Comparison of ENCODE assay signal across 8 cellular contexts in genomic region chr10:70145666-70146488, GRCh38. TPM values are rescaled to one million over a fixed set of nuclear protein-coding genes. Genes with fewer than 3 reads are reported as not detected.
DNase-seq lines count a peak whose midpoint lies in the region; ATAC-seq and TF ChIP-seq lines count a peak whose summit lies in the region.

No MANE protein-coding gene starts in this region.

- peak overlapping the region; percentile 83 for H3K9ac ChIP-seq in PC-3 (ENCODE audit: low read length)

- peak overlapping the region; percentile 92 for H3K4me3 Mint-ChIP-seq in activated T-helper 1 cell treated with anti-CD3 and anti-CD28 coated beads, Interleukin-12 subunit alpha, Interleukin-12 subunit beta, Interleukin-2, Interleukin-4 antibody, amounts not matched to agents 30 ng/mL and 10 ng/mL and 1 ng/mL, durations not matched to agents 14 hours and 24 hours and 36 hours
- H3K4me3 Mint-ChIP-seq in natural killer cell, result peak overlapping the region; percentile 92

- peak; percentile 54 for ATAC-seq in HG03439 (IDR thresholded peaks at IDR 0.05; ENCODE audit: unreplicated experiment)
- ATAC-seq in PC-3, result peak; percentile 57
- ATAC-seq in natural killer cell, result peak; percentile 58 to 75 (median 66)

- peaks cover 21% of the 10 kb centered on the region for H3K4me1 ChIP-seq in PC-3 (ENCODE audit: insufficient read depth, low read length)

- peak overlapping the region; percentile 69 for H2AFZ ChIP-seq in PC-3 (ENCODE audit: low read length)

- CTCF ChIA-PET in PC-3 (lab: Charles Lee), result interaction anchor here (0.6 to 2.6 kb wide), 48 partner anchors 9 to 1135 kb away, joined by 3 to 50 read pairs (median 5); partner anchors contain the start of genes EIF4EBP2, MACROH2A2, PPA1 and SAR1A

- H3K27ac ChIP-seq in C4-2B, result peak overlapping the region; percentile 95
- H3K27ac ChIP-seq in PC-3 (ENCODE audit: low read length), result peak overlapping the region; percentile 57

- H3K9me3 ChIP-seq in PC-3 (ENCODE audit: low read length), result no peaks in the 10 kb centered on the region

- peaks cover 8% of the 10 kb centered on the region for H3K4me1 Mint-ChIP-seq in activated T-helper 1 cell treated with anti-CD3 and anti-CD28 coated beads, Interleukin-12 subunit alpha, Interleukin-12 subunit beta, Interleukin-2, Interleukin-4 antibody, amounts not matched to agents 30 ng/mL and 10 ng/mL and 1 ng/mL, durations not matched to agents 14 hours and 24 hours and 36 hours (ENCODE audit: low read depth)
- peaks cover 29 to 39% of the 10 kb centered on the region in 2 donors for H3K4me1 Mint-ChIP-seq in natural killer cell

- peaks cover 52% of the 10 kb centered on the region for H3K79me2 ChIP-seq in PC-3 (ENCODE audit: low read length)

- no peaks in the 10 kb centered on the region for H3K9me3 Mint-ChIP-seq in activated T-helper 1 cell treated with anti-CD3 and anti-CD28 coated beads, Interleukin-12 subunit alpha, Interleukin-12 subunit beta, Interleukin-2, Interleukin-4 antibody, amounts not matched to agents 30 ng/mL and 10 ng/mL and 1 ng/mL, durations not matched to agents 14 hours and 24 hours and 36 hours
- H3K9me3 Mint-ChIP-seq in natural killer cell, result no peaks in the 10 kb centered on the region

- intact Hi-C loops in PC-3 (cut with micrococcal nuclease), result loop anchor here (1.0 to 2.0 kb wide), 5 partner anchors 14 to 177 kb away; partner anchors contain the start of gene AIFM2
- intact Hi-C loops in activated T-helper 1 cell treated with anti-CD3 and anti-CD28 coated beads, Interleukin-12 subunit alpha, Interleukin-12 subunit beta, Interleukin-2, Interleukin-4 antibody, amounts not matched to agents 30 ng/mL and 10 ng/mL and 1 ng/mL, durations not matched to agents 14 hours and 24 hours and 36 hours (cut with micrococcal nuclease), result loop anchor here (1.0 to 5.0 kb wide), 11 partner anchors 14 to 431 kb away; partner anchors contain the start of genes AIFM2, EIF4EBP2, LRRC20 and PPA1
- intact Hi-C loops in natural killer cell (cut with micrococcal nuclease), result loop anchor here (1.0 to 2.0 kb wide), 2 partner anchors 17 to 24 kb away; partner anchors contain the start of gene SAR1A

- BruUV-seq in PC-3 (replicated peaks; lab: Mats Ljungman, UMichigan), result no TSS peak

- TF ChIP-seq CTCF in C4-2B (conservative IDR thresholded peaks at IDR 0.05) (peak; percentile 54), PC-3 (conservative IDR thresholded peaks at IDR 0.05; ENCODE audit: low read depth, low read length) (peak; percentile 91), natural killer cell (IDR thresholded peaks at IDR 0.05) (peak; percentile 49)

- POLR2A ChIA-PET in PC-3 (lab: Charles Lee; ENCODE audit: unreplicated experiment), result interaction anchor here (0.6 to 1.5 kb wide), 13 partner anchors 11 to 344 kb away, joined by 3 to 40 read pairs (median 4); partner anchors contain the start of genes COL13A1 and SAR1A

- H4K20me1 ChIP-seq in PC-3 (ENCODE audit: low read length), result no peaks in the 10 kb centered on the region; the same call in 1 of the 2 replicates

- H3K27ac Mint-ChIP-seq in activated T-helper 1 cell treated with anti-CD3 and anti-CD28 coated beads, Interleukin-12 subunit alpha, Interleukin-12 subunit beta, Interleukin-2, Interleukin-4 antibody, amounts not matched to agents 30 ng/mL and 10 ng/mL and 1 ng/mL, durations not matched to agents 14 hours and 24 hours and 36 hours, result peak overlapping the region; percentile 96
- H3K27ac Mint-ChIP-seq in natural killer cell, result peak overlapping the region; percentile 90

- H3K27me3 ChIP-seq in PC-3 (ENCODE audit: low read length), result no peaks in the 10 kb centered on the region

- DNase-seq in GM19240 (ENCODE audit: insufficient read length, low spot score) (peak; percentile 56), PC-3 (peak; percentile 83), fibroblast of peridontal ligament (ENCODE audit: extremely low read depth) (peak; percentile 47), natural killer cell (peak; percentile 72)
- DNase-seq in activated T-helper 1 cell treated with anti-CD3 and anti-CD28 coated beads, Interleukin-12 subunit alpha, Interleukin-12 subunit beta, Interleukin-2, Interleukin-4 antibody, amounts not matched to agents 30 ng/mL and 10 ng/mL and 1 ng/mL, durations not matched to agents 14 hours and 24 hours and 36 hours (ENCODE audit: low spot score), result peak; percentile 68
- peak; percentile 75 for DNase-seq in stimulated activated naive CD4-positive, alpha-beta T cell treated with Interleukin-2 at 50 U/mL for 16 hours (lab: John Stamatoyannopoulos, UW)

- no peaks in the 10 kb centered on the region for H3K9me2 ChIP-seq in PC-3 (replicated peaks; ENCODE audit: low read length)

- H3F3A ChIP-seq in PC-3 (ENCODE audit: low read length, unreplicated experiment), result peaks cover 9% of the 10 kb centered on the region

- peaks cover 29% of the 10 kb centered on the region for H3K36me3 ChIP-seq in PC-3 (ENCODE audit: low read depth, low read length)

- H3K36me3 Mint-ChIP-seq in activated T-helper 1 cell treated with anti-CD3 and anti-CD28 coated beads, Interleukin-12 subunit alpha, Interleukin-12 subunit beta, Interleukin-2, Interleukin-4 antibody, amounts not matched to agents 30 ng/mL and 10 ng/mL and 1 ng/mL, durations not matched to agents 14 hours and 24 hours and 36 hours (ENCODE audit: low read depth), result peaks cover 9% of the 10 kb centered on the region
- H3K36me3 Mint-ChIP-seq in natural killer cell, result no peaks in the 10 kb centered on the region

- H3K27me3 Mint-ChIP-seq in activated T-helper 1 cell treated with anti-CD3 and anti-CD28 coated beads, Interleukin-12 subunit alpha, Interleukin-12 subunit beta, Interleukin-2, Interleukin-4 antibody, amounts not matched to agents 30 ng/mL and 10 ng/mL and 1 ng/mL, durations not matched to agents 14 hours and 24 hours and 36 hours (ENCODE audit: insufficient read depth), result no peaks in the 10 kb centered on the region
- no peaks in the 10 kb centered on the region for H3K27me3 Mint-ChIP-seq in natural killer cell (ENCODE audit: low read depth in 2 of 2)

- peak overlapping the region; percentile 91 for H3K4me2 ChIP-seq in PC-3 (ENCODE audit: low read length)

- peak overlapping the region; percentile 72 for H3K4me3 ChIP-seq in PC-3 (ENCODE audit: low read length)

RNA-seq across cellular contexts. Expression of gene TYSND1, which starts 0.6 kb away (rescaled TPM):
- total RNA-seq in PC-3 (2014; rRNA removed), result 78.2 and 87.3 TPM in 2 replicates
- 12.6 and 12.7 TPM in 2 replicates for total RNA-seq in activated T-helper 1 cell treated with anti-CD3 and anti-CD28 coated beads, Interleukin-12 subunit alpha, Interleukin-12 subunit beta, Interleukin-2, Interleukin-4 antibody, amounts not matched to agents 30 ng/mL and 10 ng/mL and 1 ng/mL, durations not matched to agents 14 hours and 24 hours and 36 hours
- 10 to 100 TPM; 12.0 to 17.9 (median 12.4) TPM for total RNA-seq in natural killer cell

RNA-seq across cellular contexts. Expression of gene AIFM2, which starts 13.3 kb away (rescaled TPM):
- 29.2 and 39.0 TPM in 2 replicates for total RNA-seq in PC-3 (2014; rRNA removed)
- 7.1 and 7.3 TPM in 2 replicates for total RNA-seq in activated T-helper 1 cell treated with anti-CD3 and anti-CD28 coated beads, Interleukin-12 subunit alpha, Interleukin-12 subunit beta, Interleukin-2, Interleukin-4 antibody, amounts not matched to agents 30 ng/mL and 10 ng/mL and 1 ng/mL, durations not matched to agents 14 hours and 24 hours and 36 hours
- total RNA-seq in natural killer cell, result 1 to 10 TPM; 3.7 to 4.2 (median 3.9) TPM

RNA-seq across cellular contexts. Expression of gene SAR1A, which starts 24.4 kb away (rescaled TPM):
- 161 and 213 TPM in 2 replicates for total RNA-seq in PC-3 (2014; rRNA removed)
- total RNA-seq in activated T-helper 1 cell treated with anti-CD3 and anti-CD28 coated beads, Interleukin-12 subunit alpha, Interleukin-12 subunit beta, Interleukin-2, Interleukin-4 antibody, amounts not matched to agents 30 ng/mL and 10 ng/mL and 1 ng/mL, durations not matched to agents 14 hours and 24 hours and 36 hours, result 117 TPM in 2 replicates
- 100 to 1,000 TPM; 200 to 212 (median 206) TPM for total RNA-seq in natural killer cell

Comparison
In these comparisons a context has a peak if more than half of its experiments do, and no peak if none do; other contexts are left out.
1. Peak in every context shown above with its lines: DNase-seq, ATAC-seq, H3K4me3 ChIP-seq and H3K27ac ChIP-seq.